In genomic region chr6:55578537-55579363, GRCh38 we compare ENCODE assay signal across 9 cellular contexts. TPM values are rescaled to one million over a fixed set of nuclear protein-coding genes. Genes with fewer than 3 reads are reported as not detected.
DNase-seq lines count a peak whose midpoint lies in the region; ATAC-seq and TF ChIP-seq lines count a peak whose summit lies in the region.
"Had no signal": no experiment of that assay in that cellular context is flagged by ENCODE, and none has a peak within 500 bp of the region (broad histone marks: within the 10 kb centered on the region; RNA-seq: fewer than 3 reads in every experiment).

HMGCLL1 (minus strand) TSS chr6:55579192; CDS start chr6:55579055, 137 bp downstream.

- intact Hi-C loops in upper lobe of right lung (cut with DNase I): no loop called here
- intact Hi-C loops in activated CD4-positive, alpha-beta T cell treated with anti-CD3 and anti-CD28 coated beads, Interleukin-2, amount 10 ng/mL, durations not matched to agents 24 days and 14 days (cut with micrococcal nuclease): no loop called here

- H3K4me1 Mint-ChIP-seq in activated CD4-positive, alpha-beta T cell treated with anti-CD3 and anti-CD28 coated beads, Interleukin-2, amount 10 ng/mL, durations not matched to agents 24 days and 14 days: no peaks in the 10 kb centered on the region

- DNase-seq in BE2C (peak; percentile 76), NCI-H446 treated with DMSO at 0.1 percent for 48 hours (lab: John Stamatoyannopoulos, UW) (peak; percentile 70), mesenteric fat pad (ENCODE audit: low spot score) (peak; percentile 88), upper lobe of right lung (peak; percentile 71), MM.1S (no peak)
- no peak for DNase-seq in activated CD4-positive, alpha-beta T cell treated with anti-CD3 and anti-CD28 coated beads, Interleukin-2, amount 10 ng/mL, durations not matched to agents 24 days and 14 days

- H3K4me2 ChIP-seq in MM.1S (ENCODE audit: low read depth, low read length): no peak within 1 kb of the TSS

- H3K4me3 Mint-ChIP-seq in activated CD4-positive, alpha-beta T cell treated with anti-CD3 and anti-CD28 coated beads, Interleukin-2, amount 10 ng/mL, durations not matched to agents 24 days and 14 days: no peak within 1 kb of the TSS

- no peak within 1 kb of the TSS for H3K9ac ChIP-seq in MM.1S (ENCODE audit: low read length)

- H3K4me1 ChIP-seq in BE2C: peaks cover 3% of the 10 kb centered on the region
- peaks cover 4 to 6% of the 10 kb centered on the region in 2 donors for H3K4me1 ChIP-seq in esophagus (ENCODE audit: control insufficient read depth in 2 of 2, insufficient read depth in 2 of 2, low read length in 1 of 2)
- H3K4me1 ChIP-seq in upper lobe of right lung: no peaks in the 10 kb centered on the region
- H3K4me1 ChIP-seq in MM.1S (ENCODE audit: low read length): no peaks in the 10 kb centered on the region
- H3K4me1 ChIP-seq: SJSA1 had no signal

- TF ChIP-seq CTCF in BE2C (IDR thresholded peaks at IDR 0.05; ENCODE audit: low read depth, low read length) (no peak), upper lobe of right lung (IDR thresholded peaks at IDR 0.05) (no peak), MM.1S (IDR thresholded peaks at IDR 0.05; ENCODE audit: low read length) (no peak)

- no peak within 1 kb of the TSS for H3K27ac Mint-ChIP-seq in activated CD4-positive, alpha-beta T cell treated with anti-CD3 and anti-CD28 coated beads, Interleukin-2, amount 10 ng/mL, durations not matched to agents 24 days and 14 days

- H3K36me3 ChIP-seq in BE2C (no peaks in the 10 kb centered on the region), esophagus (ENCODE audit: control insufficient read depth in 2 of 2, insufficient read depth in 2 of 2, low read length in 1 of 2) (no peaks in the 10 kb centered on the region), upper lobe of right lung (no peaks in the 10 kb centered on the region), MM.1S (replicated peaks; ENCODE audit: insufficient read depth, low read length) (no peaks in the 10 kb centered on the region)
- H3K36me3 ChIP-seq: SJSA1 had no signal

- H3K9me2 ChIP-seq in MM.1S (replicated peaks; ENCODE audit: insufficient read depth, low read length): no peaks in the 10 kb centered on the region

- H3K9me3 ChIP-seq in BE2C (no peaks in the 10 kb centered on the region), esophagus (ENCODE audit: control insufficient read depth in 2 of 2, insufficient read depth in 1 of 2, low read depth in 1 of 2, low read length in 1 of 2) (peaks cover 0 to 2% of the 10 kb centered on the region in 2 donors), upper lobe of right lung (no peaks in the 10 kb centered on the region), MM.1S (replicated peaks; ENCODE audit: insufficient read depth, low read length) (no peaks in the 10 kb centered on the region)
- H3K9me3 ChIP-seq: SJSA1 had no signal

- H3K4me3 ChIP-seq in BE2C (ENCODE audit: low read depth, low read length) (peak within 1 kb of the TSS; percentile 67), esophagus (ENCODE audit: low read depth in 1 of 2, low read length in 2 of 2) (peak within 1 kb of the TSS; percentile 41 to 46), upper lobe of right lung (peak within 1 kb of the TSS; percentile 47), MM.1S (ENCODE audit: low read length) (no peak within 1 kb of the TSS)
- H3K4me3 ChIP-seq: SJSA1 had no signal

- no peaks in the 10 kb centered on the region for H3K79me2 ChIP-seq in MM.1S (ENCODE audit: low read length)

- H3K27me3 Mint-ChIP-seq in activated CD4-positive, alpha-beta T cell treated with anti-CD3 and anti-CD28 coated beads, Interleukin-2, amount 10 ng/mL, durations not matched to agents 24 days and 14 days: peaks cover 3% of the 10 kb centered on the region

- no peaks in the 10 kb centered on the region for H3K9me3 Mint-ChIP-seq in activated CD4-positive, alpha-beta T cell treated with anti-CD3 and anti-CD28 coated beads, Interleukin-2, amount 10 ng/mL, durations not matched to agents 24 days and 14 days

- no peaks in the 10 kb centered on the region for H4K20me1 ChIP-seq in MM.1S (ENCODE audit: insufficient read depth, low read length)

- WGBS in esophagus, 2 donors: 6 to 8% methylated on average over 49 of the region's 49 CpGs

- H3F3A ChIP-seq in MM.1S (ENCODE audit: insufficient read depth, low read length): no peaks in the 10 kb centered on the region

- H3K27ac ChIP-seq in esophagus (ENCODE audit: low read depth in 2 of 2, low read length in 1 of 2): peak within 1 kb of the TSS in 1 of 2 donors; percentile 11
- peak within 1 kb of the TSS; percentile 24 for H3K27ac ChIP-seq in upper lobe of right lung
- H3K27ac ChIP-seq in MM.1S (ENCODE audit: low read length): no peak within 1 kb of the TSS
- H3K27ac ChIP-seq: SJSA1 had no signal

- H3K36me3 Mint-ChIP-seq in activated CD4-positive, alpha-beta T cell treated with anti-CD3 and anti-CD28 coated beads, Interleukin-2, amount 10 ng/mL, durations not matched to agents 24 days and 14 days (ENCODE audit: low read depth): no peaks in the 10 kb centered on the region

- no peaks in the 10 kb centered on the region for H3K27me3 ChIP-seq in BE2C
- H3K27me3 ChIP-seq in esophagus (ENCODE audit: control insufficient read depth in 1 of 2, insufficient read depth in 2 of 2, low read length in 2 of 2): no peaks in the 10 kb centered on the region
- H3K27me3 ChIP-seq in upper lobe of right lung: no peaks in the 10 kb centered on the region
- H3K27me3 ChIP-seq in MM.1S (replicated peaks; ENCODE audit: insufficient read depth, low read length): no peaks in the 10 kb centered on the region
- H3K27me3 ChIP-seq: SJSA1 had no signal

- no peak within 1 kb of the TSS for H2AFZ ChIP-seq in MM.1S (ENCODE audit: low read length)

- ATAC-seq in upper lobe of right lung (peak; percentile 91), GM21390 (IDR thresholded peaks at IDR 0.05; ENCODE audit: unreplicated experiment) (no peak)

RNA-seq across cellular contexts. Expression of gene HMGCLL1, which starts in this region (rescaled TPM):
- polyA plus RNA-seq in BE2C (2012; ENCODE audit: insufficient read depth, insufficient read length, low read depth): not detected
- polyA plus RNA-seq in esophagus: under 1 TPM in 1 of 2 donors, not detected in 1; 0.07 TPM
- total RNA-seq in mesenteric fat pad: 0.29 TPM
- 4.2 TPM for total RNA-seq in upper lobe of right lung
- total RNA-seq in activated CD4-positive, alpha-beta T cell treated with anti-CD3 and anti-CD28 coated beads, Interleukin-2, amount 10 ng/mL, durations not matched to agents 24 days and 14 days: not detected in 2 replicates
- total RNA-seq: SJSA1 had no signal

Comparison
In these comparisons a context has a peak if more than half of its experiments do, and no peak if none do; other contexts are left out.
1. Peak in DNase-seq in mesenteric fat pad; RNA of the gene not detected or under 1 TPM.
2. DNase-seq: peak in BE2C (single experiment), NCI-H446 treated with DMSO at 0.1 percent for 48 hours (single experiment) and upper lobe of right lung (single experiment); none in activated CD4-positive, alpha-beta T cell treated with anti-CD3 and anti-CD28 coated beads, Interleukin-2, amount 10 ng/mL, durations not matched to agents 24 days and 14 days (single experiment) and MM.1S (single experiment).